Comparison of ENCODE assay signal across 1 cellular context in the genomic region with DNA sequence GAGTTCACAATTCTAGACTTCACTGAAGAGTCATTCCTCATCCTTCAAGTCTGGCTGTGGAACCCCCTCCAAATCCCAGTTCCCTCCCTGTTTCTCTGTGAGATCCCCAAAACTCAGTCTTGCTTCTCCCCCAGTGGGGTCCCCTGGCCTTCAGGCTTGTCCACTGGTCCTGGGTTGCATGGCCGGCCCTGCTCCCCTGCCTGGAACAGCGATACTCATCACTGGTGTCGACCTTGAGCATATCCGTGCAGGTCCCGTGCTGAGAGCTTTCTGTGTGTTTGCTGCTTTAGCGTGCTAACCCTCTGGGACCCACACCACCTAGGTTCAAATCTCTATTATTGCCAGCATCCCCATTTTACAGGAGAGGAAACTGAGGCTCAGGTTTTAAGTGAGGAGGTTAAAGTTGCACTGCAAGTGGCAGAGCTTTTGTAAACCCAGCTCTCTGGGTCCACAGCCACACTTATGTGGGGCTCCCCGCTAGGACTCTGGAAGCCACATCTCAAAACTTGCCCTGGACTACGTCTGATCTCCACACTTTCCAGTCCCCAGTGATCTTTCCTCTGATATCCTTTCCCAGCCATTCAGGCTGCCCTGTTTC.
TF ChIP-seq lines count a peak whose summit lies in the region.

No MANE protein-coding gene starts in this region.

TF ChIP-seq in IMR-90, 13 proteins besides CTCF, POLR2A, EP300 and RAD21:
- TF ChIP-seq FOS (IDR thresholded peaks at IDR 0.05; ENCODE audit: low read depth, low read length) (no peak), NFE2L2 (IDR thresholded peaks at IDR 0.05; ENCODE audit: low read depth, low read length) (no peak), SMC3 (IDR thresholded peaks at IDR 0.05; ENCODE audit: low read depth, low read length) (no peak), RFX5 (IDR thresholded peaks at IDR 0.05; ENCODE audit: low read depth, low read length) (no peak), RCOR1 (IDR thresholded peaks at IDR 0.05; ENCODE audit: insufficient replicate concordance, low read length) (no peak), BHLHE40 (IDR thresholded peaks at IDR 0.05; ENCODE audit: low read depth, low read length) (no peak), MAZ (IDR thresholded peaks at IDR 0.05; ENCODE audit: borderline replicate concordance, low read depth, low read length) (no peak), CHD1 (IDR thresholded peaks at IDR 0.05; ENCODE audit: low read depth, low read length) (no peak), MAFK (IDR thresholded peaks at IDR 0.05; ENCODE audit: low read depth, low read length) (no peak), MXI1 (IDR thresholded peaks at IDR 0.05; ENCODE audit: borderline replicate concordance, low read depth, low read length) (no peak)
- TF ChIP-seq, protein P1, sequence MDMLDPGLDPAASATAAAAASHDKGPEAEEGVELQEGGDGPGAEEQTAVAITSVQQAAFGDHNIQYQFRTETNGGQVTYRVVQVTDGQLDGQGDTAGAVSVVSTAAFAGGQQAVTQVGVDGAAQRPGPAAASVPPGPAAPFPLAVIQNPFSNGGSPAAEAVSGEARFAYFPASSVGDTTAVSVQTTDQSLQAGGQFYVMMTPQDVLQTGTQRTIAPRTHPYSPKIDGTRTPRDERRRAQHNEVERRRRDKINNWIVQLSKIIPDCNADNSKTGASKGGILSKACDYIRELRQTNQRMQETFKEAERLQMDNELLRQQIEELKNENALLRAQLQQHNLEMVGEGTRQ (IDR thresholded peaks at IDR 0.05; ENCODE audit: low read depth, low read length), result no peak
- TF ChIP-seq, protein P2, sequence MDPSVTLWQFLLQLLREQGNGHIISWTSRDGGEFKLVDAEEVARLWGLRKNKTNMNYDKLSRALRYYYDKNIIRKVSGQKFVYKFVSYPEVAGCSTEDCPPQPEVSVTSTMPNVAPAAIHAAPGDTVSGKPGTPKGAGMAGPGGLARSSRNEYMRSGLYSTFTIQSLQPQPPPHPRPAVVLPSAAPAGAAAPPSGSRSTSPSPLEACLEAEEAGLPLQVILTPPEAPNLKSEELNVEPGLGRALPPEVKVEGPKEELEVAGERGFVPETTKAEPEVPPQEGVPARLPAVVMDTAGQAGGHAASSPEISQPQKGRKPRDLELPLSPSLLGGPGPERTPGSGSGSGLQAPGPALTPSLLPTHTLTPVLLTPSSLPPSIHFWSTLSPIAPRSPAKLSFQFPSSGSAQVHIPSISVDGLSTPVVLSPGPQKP (IDR thresholded peaks at IDR 0.05; ENCODE audit: borderline replicate concordance, low read depth, low read length), result no peak
